21 cellular contexts compared by ENCODE assay signal in the genomic region with DNA sequence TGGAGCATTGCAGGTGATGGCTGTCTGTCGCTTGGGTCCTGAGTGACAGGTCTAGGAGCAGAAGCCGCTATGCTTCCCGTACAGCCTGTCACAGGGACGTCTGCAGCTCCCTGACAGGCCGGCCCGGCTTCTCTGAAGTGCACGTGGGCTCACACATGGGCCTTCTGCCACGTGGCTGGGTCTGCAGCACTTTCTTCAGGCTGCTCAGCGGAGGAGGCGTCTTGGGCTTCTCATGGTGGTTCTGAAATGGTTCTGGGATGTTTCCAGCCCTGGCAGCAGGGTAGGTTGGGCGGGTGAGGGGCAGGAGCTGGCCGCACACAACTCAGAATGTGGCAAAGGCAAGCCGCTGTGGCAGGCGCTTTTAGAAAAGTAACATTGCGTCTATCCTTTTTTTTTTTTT.
DNase-seq lines count a peak whose midpoint lies in the region; ATAC-seq, FAIRE-seq and TF ChIP-seq lines count a peak whose summit lies in the region.
"Had no signal": no experiment of that assay in that cellular context is flagged by ENCODE, and none has a peak within 500 bp of the region (broad histone marks: within the 10 kb centered on the region; RNA-seq: fewer than 3 reads in every experiment).

No MANE protein-coding gene starts in this region.

- DNase-seq in T-helper 17 cell (no peak), K562 (ENCODE audit: extremely low read depth in 1 of 4, low spot score in 3 of 4) (no peak), medulla oblongata (ENCODE audit: extremely low spot score) (peak; percentile 32), putamen (ENCODE audit: low spot score) (peak; percentile 20), NCI-H2196 treated with DMSO at 0.1 percent for 48 hours (lab: John Stamatoyannopoulos, UW; ENCODE audit: unreplicated experiment) (no peak), foreskin fibroblast (no peak), GM23338 (ENCODE audit: low spot score) (no peak)
- DNase-seq: Caco-2; CD4-positive, CD25-positive, alpha-beta regulatory T cell; GOT3; NCI-H1694; NCI-H2081 treated with DMSO at 0.1 percent for 48 hours; NCI-H2171 treated with DMSO at 0.1 percent for 48 hours; NCI-H446 treated with DMSO at 0.1 percent for 48 hours; NCI-H526 treated with DMSO at 0.1 percent for 48 hours; OCI-M1 had no signal

- no peak overlapping the region for H3K4me3 ChIP-seq in K562
- no peak overlapping the region for H3K4me3 ChIP-seq in foreskin fibroblast (ENCODE audit: low read depth in 1 of 2, low read length in 2 of 2)
- H3K4me3 ChIP-seq in GM23338, result no peak overlapping the region
- H3K4me3 ChIP-seq: SJSA1 had no signal

- H3K9me3 Mint-ChIP-seq in GM23338, result no peaks in the 10 kb centered on the region
- H3K9me3 Mint-ChIP-seq: CD4-positive, CD25-positive, alpha-beta regulatory T cell had no signal

- BruUV-seq in K562 (replicated peaks; lab: Mats Ljungman, UMichigan), result no TSS peak

- peak overlapping the region in 1 of 2 experiments; percentile 81; a peak in 2 of 4 replicates for H3K9ac ChIP-seq in K562 (ENCODE audit: insufficient read depth in 1 of 2, low read depth in 2 of 2, low read length in 2 of 2)
- H3K9ac ChIP-seq: KMS-11 had no signal

- H3K4me1 Mint-ChIP-seq in T-helper 17 cell, result peaks cover 7% of the 10 kb centered on the region
- H3K4me1 Mint-ChIP-seq in GM23338, result no peaks in the 10 kb centered on the region; the same call in 2 of the 3 replicates

- no peaks in the 10 kb centered on the region for H4K20me1 ChIP-seq in K562 (replicated peaks; ENCODE audit: control insufficient read depth, insufficient read depth, low read length)
- 0 out of 2 replicates have a peak, but pooled peaks cover 2% of the 10 kb centered on the region for H4K20me1 ChIP-seq in GM23338 (replicated peaks; ENCODE audit: insufficient read depth)

- no peaks in the 10 kb centered on the region for H3K79me2 ChIP-seq in K562 (ENCODE audit: control insufficient read depth, insufficient read depth, low read length)
- peaks cover 3% of the 10 kb centered on the region; the same call in 1 of the 2 replicates for H3K79me2 ChIP-seq in GM23338 (replicated peaks; ENCODE audit: insufficient read depth)

- H3K4me1 ChIP-seq in K562 (replicated peaks in 1 of 2; ENCODE audit: control insufficient read depth in 2 of 2, insufficient read depth in 2 of 2, low read length in 2 of 2), result peaks cover 0 to 9% of the 10 kb centered on the region in 2 experiments; a peak in 1 of 5 replicates
- no peaks in the 10 kb centered on the region for H3K4me1 ChIP-seq in GM23338 (ENCODE audit: insufficient read depth)
- H3K4me1 ChIP-seq: SJSA1 had no signal

- H3F3A ChIP-seq in GM23338 (replicated peaks; ENCODE audit: low read depth), result no peaks in the 10 kb centered on the region

- no peak for TF ChIP-seq EP300 in K562 (IDR thresholded peaks at IDR 0.05; ENCODE audit: low read length)

- H3K4me2 ChIP-seq in K562 (ENCODE audit: insufficient read depth, low read length), result no peak overlapping the region
- H3K4me2 ChIP-seq in GM23338, result no peak overlapping the region
- H3K4me2 ChIP-seq: KMS-11 had no signal

- H3K27ac ChIP-seq in K562 (ENCODE audit: extremely low read depth, low read depth, low read length), result no peak overlapping the region
- no peak overlapping the region for H3K27ac ChIP-seq in GM23338 (ENCODE audit: low read depth)
- H3K27ac ChIP-seq: KMS-11, SJSA1 had no signal

- POLR2A ChIA-PET in K562 (lab: Yijun Ruan, JAX), result interaction anchor here (0.6 kb wide), 1 partner anchor 10 kb away, joined by 3 read pairs; no protein-coding TSS in a partner anchor

- no peak for ATAC-seq in T-helper 17 cell
- ATAC-seq in K562, result no peak
- no peak for ATAC-seq in GM23338
- ATAC-seq: HCT116 had no signal

- CTCF ChIA-PET in K562 (lab: Yijun Ruan, JAX; ENCODE audit: low intra/inter-chr PET ratio), result no interaction called here

- FAIRE-seq in K562 (lab: Jason Lieb, UNC), result no peak
- FAIRE-seq: GM12892, RCC 7860 had no signal

- no peaks in the 10 kb centered on the region for H3K9me2 ChIP-seq in GM23338 (ENCODE audit: insufficient read depth)

- H3K36me3 ChIP-seq in K562 (ENCODE audit: control insufficient read depth, insufficient read depth, low read length) (peaks cover 44% of the 10 kb centered on the region; the same call in 1 of the 3 replicates), GM23338 (ENCODE audit: insufficient read depth) (0 out of 2 replicates have a peak, but pooled peaks cover 11% of the 10 kb centered on the region)

- H3K9me3 ChIP-seq in T-helper 17 cell (ENCODE audit: control insufficient read depth, low read length, poor library complexity, severe bottlenecking) (no peaks in the 10 kb centered on the region), K562 (replicated peaks; ENCODE audit: control insufficient read depth, insufficient read depth, low read depth, low read length) (no peaks in the 10 kb centered on the region)
- H3K9me3 ChIP-seq: Caco-2, SJSA1 had no signal

- TF ChIP-seq POLR2A in K562 (conservative IDR thresholded peaks at IDR 0.05), result no peak

- H3K36me3 Mint-ChIP-seq in T-helper 17 cell (ENCODE audit: low read depth) (peaks cover 7% of the 10 kb centered on the region), GM23338 (ENCODE audit: low read depth) (peaks cover 39% of the 10 kb centered on the region)

- no peak overlapping the region for H3K4me3 Mint-ChIP-seq in T-helper 17 cell
- no peak overlapping the region for H3K4me3 Mint-ChIP-seq in GM23338
- H3K4me3 Mint-ChIP-seq: CD4-positive, CD25-positive, alpha-beta regulatory T cell had no signal

- H3K27ac Mint-ChIP-seq in T-helper 17 cell (peak overlapping the region; percentile 29), GM23338 (no peak overlapping the region)

- no peak for TF ChIP-seq RAD21 in K562 (CRISPR knock-in tag; conservative IDR thresholded peaks at IDR 0.05 in 1 of 2, IDR thresholded peaks at IDR 0.05 in 1 of 2)

- no peaks in the 10 kb centered on the region for H3K9me1 ChIP-seq in K562 (ENCODE audit: control insufficient read depth, insufficient read depth, low read length)

- H2AFZ ChIP-seq in K562 (ENCODE audit: low read depth, low read length), result no peak overlapping the region
- H2AFZ ChIP-seq in GM23338, result no peak overlapping the region

- 93% methylated on average over 12 of the region's 15 CpGs for WGBS in K562 (ENCODE audit: insufficient coverage, low coverage, missing lambda C conversion rate)

- in situ Hi-C loops in K562 (cut with MboI), result no loop called here

- H3K27me3 Mint-ChIP-seq in T-helper 17 cell, result no peaks in the 10 kb centered on the region
- no peaks in the 10 kb centered on the region for H3K27me3 Mint-ChIP-seq in GM23338 (ENCODE audit: insufficient read depth, low read depth, poor library complexity)
- H3K27me3 Mint-ChIP-seq: CD4-positive, CD25-positive, alpha-beta regulatory T cell had no signal

- TF ChIP-seq CTCF in K562 (IDR thresholded peaks at IDR 0.05 in 2 of 3, conservative IDR thresholded peaks at IDR 0.05 in 1 of 3; ENCODE audit: insufficient read depth in 2 of 3, low read depth in 1 of 3, low read length in 3 of 3), result no peak
- TF ChIP-seq CTCF in foreskin fibroblast (IDR thresholded peaks at IDR 0.05; ENCODE audit: low read depth, low read length), result no peak
- no peak for TF ChIP-seq CTCF in GM23338 (conservative IDR thresholded peaks at IDR 0.05; ENCODE audit: low read depth in 2 of 2)

- intact Hi-C loops in K562 (cut with micrococcal nuclease), result no loop called here

- H3K27me3 ChIP-seq in K562 (ENCODE audit: control insufficient read depth in 2 of 2, insufficient read depth in 2 of 2, low read length in 2 of 2) (no peaks in the 10 kb centered on the region), GM23338 (ENCODE audit: insufficient read depth) (no peaks in the 10 kb centered on the region)
- H3K27me3 ChIP-seq: SJSA1 had no signal

TF ChIP-seq in K562, 482 proteins besides CTCF, POLR2A, EP300 and RAD21 (continues in another document):
- peak; percentile 38 for TF ChIP-seq RBM22 (IDR thresholded peaks at IDR 0.05; ENCODE audit: low read depth, low read length, poor library complexity, severe bottlenecking)
- TF ChIP-seq ZNF561 (CRISPR knock-in tag; conservative IDR thresholded peaks at IDR 0.05), result no peak
- no peak for TF ChIP-seq FOXP1 (CRISPR knock-in tag; IDR thresholded peaks at IDR 0.05)
- TF ChIP-seq, protein P1, sequence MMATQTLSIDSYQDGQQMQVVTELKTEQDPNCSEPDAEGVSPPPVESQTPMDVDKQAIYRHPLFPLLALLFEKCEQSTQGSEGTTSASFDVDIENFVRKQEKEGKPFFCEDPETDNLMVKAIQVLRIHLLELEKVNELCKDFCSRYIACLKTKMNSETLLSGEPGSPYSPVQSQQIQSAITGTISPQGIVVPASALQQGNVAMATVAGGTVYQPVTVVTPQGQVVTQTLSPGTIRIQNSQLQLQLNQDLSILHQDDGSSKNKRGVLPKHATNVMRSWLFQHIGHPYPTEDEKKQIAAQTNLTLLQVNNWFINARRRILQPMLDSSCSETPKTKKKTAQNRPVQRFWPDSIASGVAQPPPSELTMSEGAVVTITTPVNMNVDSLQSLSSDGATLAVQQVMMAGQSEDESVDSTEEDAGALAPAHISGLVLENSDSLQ (IDR thresholded peaks at IDR 0.05), result 0 out of 2 replicates have a peak, but pooled peaks have one; percentile 40

TF ChIP-seq in GM23338, 12 proteins besides CTCF, POLR2A, EP300 and RAD21 (continues in another document):
- TF ChIP-seq, protein P2, sequence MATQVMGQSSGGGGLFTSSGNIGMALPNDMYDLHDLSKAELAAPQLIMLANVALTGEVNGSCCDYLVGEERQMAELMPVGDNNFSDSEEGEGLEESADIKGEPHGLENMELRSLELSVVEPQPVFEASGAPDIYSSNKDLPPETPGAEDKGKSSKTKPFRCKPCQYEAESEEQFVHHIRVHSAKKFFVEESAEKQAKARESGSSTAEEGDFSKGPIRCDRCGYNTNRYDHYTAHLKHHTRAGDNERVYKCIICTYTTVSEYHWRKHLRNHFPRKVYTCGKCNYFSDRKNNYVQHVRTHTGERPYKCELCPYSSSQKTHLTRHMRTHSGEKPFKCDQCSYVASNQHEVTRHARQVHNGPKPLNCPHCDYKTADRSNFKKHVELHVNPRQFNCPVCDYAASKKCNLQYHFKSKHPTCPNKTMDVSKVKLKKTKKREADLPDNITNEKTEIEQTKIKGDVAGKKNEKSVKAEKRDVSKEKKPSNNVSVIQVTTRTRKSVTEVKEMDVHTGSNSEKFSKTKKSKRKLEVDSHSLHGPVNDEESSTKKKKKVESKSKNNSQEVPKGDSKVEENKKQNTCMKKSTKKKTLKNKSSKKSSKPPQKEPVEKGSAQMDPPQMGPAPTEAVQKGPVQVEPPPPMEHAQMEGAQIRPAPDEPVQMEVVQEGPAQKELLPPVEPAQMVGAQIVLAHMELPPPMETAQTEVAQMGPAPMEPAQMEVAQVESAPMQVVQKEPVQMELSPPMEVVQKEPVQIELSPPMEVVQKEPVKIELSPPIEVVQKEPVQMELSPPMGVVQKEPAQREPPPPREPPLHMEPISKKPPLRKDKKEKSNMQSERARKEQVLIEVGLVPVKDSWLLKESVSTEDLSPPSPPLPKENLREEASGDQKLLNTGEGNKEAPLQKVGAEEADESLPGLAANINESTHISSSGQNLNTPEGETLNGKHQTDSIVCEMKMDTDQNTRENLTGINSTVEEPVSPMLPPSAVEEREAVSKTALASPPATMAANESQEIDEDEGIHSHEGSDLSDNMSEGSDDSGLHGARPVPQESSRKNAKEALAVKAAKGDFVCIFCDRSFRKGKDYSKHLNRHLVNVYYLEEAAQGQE (IDR thresholded peaks at IDR 0.05; ENCODE audit: unreplicated experiment), result no peak
- TF ChIP-seq NANOG (IDR thresholded peaks at IDR 0.05; ENCODE audit: borderline replicate concordance), result no peak
- no peak for TF ChIP-seq ZNF114 (CRISPR knock-in tag; IDR thresholded peaks at IDR 0.05)

Comparison
In these comparisons a context has a peak if more than half of its experiments do, and no peak if none do; other contexts are left out.
1. DNase-seq: peak in medulla oblongata (single experiment) and putamen (single experiment); none in T-helper 17 cell (0 of 3), K562 (0 of 4), NCI-H2196 treated with DMSO at 0.1 percent for 48 hours (single experiment), foreskin fibroblast (0 of 2) and GM23338 (single experiment).